In the genomic region with DNA sequence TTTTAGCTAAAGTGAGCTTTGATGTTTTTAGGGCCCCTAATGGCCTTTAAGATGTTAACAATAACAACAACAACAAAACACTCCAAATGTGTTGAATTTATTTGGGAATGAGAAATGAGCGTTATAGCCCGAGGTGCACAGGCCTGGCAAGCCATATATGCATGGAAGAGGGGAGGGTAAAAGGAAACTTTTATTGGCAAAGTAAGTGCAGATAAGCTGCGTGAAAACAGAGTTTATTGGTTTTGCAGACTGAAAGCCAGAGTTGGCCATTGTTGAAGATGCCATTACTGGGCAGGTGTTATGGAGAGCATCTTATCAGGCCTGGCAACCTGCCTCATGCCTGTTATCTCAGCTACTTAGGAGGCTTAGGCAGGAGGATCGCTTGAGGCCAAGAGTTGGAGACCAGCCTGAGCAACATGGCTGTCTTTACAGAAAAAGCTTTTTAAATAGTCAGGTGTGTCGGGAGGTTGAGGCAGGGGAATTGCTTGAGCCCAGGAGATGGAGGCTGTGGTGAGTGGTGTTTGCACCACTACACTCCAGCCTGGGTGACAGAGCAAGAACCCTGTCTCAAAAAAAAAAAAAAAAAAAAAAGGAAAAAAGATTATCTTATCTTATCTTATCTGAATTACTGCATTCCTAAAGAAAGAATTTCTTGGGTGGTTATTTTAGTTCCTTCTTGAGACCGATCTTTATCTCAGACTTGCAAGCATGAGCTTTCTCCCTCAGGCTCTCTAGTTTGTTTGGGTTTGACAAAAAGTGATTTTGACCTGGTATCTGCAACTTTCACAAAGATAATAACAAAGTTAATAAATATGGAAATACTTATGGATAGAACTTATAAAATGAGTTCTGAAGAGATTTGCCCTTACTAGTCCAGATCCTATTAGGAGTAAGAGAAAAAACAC, we compare ENCODE assay signal across 8 cellular contexts. TPM values are rescaled to one million over a fixed set of nuclear protein-coding genes. Genes with fewer than 3 reads are reported as not detected.
A peak's percentile ranks its signal among the peaks of the same experiment; 100 is the strongest.
DNase-seq lines count a peak whose midpoint lies in the region; ATAC-seq and TF ChIP-seq lines count a peak whose summit lies in the region.

No MANE protein-coding gene starts in this region.

- peaks cover 5% of the 10 kb centered on the region for H3K27me3 Mint-ChIP-seq in endothelial cell (ENCODE audit: unreplicated experiment)

- H3K27ac ChIP-seq in Panc1 (ENCODE audit: low read length) (peak overlapping the region; percentile 90), parathyroid adenoma (no peak overlapping the region)

- H3K9me3 ChIP-seq in ES-I3 (ENCODE audit: control insufficient read depth, insufficient read depth, low read length) (no peaks in the 10 kb centered on the region), Panc1 (ENCODE audit: control insufficient read depth, insufficient read depth, low read depth, low read length) (no peaks in the 10 kb centered on the region), parathyroid adenoma (ENCODE audit: control insufficient read depth, low read length) (no peaks in the 10 kb centered on the region)

- H3K4me1 ChIP-seq in ES-I3 (ENCODE audit: insufficient read depth, low read length) (peaks cover 17% of the 10 kb centered on the region), Panc1 (ENCODE audit: control insufficient read depth, insufficient read depth, low read length) (peaks cover 34% of the 10 kb centered on the region), parathyroid adenoma (peaks cover 2% of the 10 kb centered on the region)

- BruUV-seq in Panc1 (replicated peaks; lab: Mats Ljungman, UMichigan): TSS peak; percentile 75

- peak overlapping the region; percentile 5 for H3K27ac Mint-ChIP-seq in endothelial cell (ENCODE audit: unreplicated experiment)

- H3K36me3 ChIP-seq in ES-I3 (ENCODE audit: insufficient read depth, low read length) (no peaks in the 10 kb centered on the region), Panc1 (ENCODE audit: control insufficient read depth, insufficient read depth, low read length) (no peaks in the 10 kb centered on the region), parathyroid adenoma (ENCODE audit: control insufficient read depth, insufficient read depth, low read length) (no peaks in the 10 kb centered on the region)

- H2AFZ ChIP-seq in parathyroid adenoma: no peak overlapping the region

- H3K4me3 ChIP-seq in Panc1 (ENCODE audit: low read depth in 2 of 2, low read length in 2 of 2) (peak overlapping the region; percentile 68 to 83), parathyroid adenoma (ENCODE audit: low read depth, low read length) (peak overlapping the region; percentile 63)

- H3K27me3 ChIP-seq in Panc1 (ENCODE audit: control insufficient read depth, insufficient read depth, low read length) (no peaks in the 10 kb centered on the region), parathyroid adenoma (ENCODE audit: control insufficient read depth, insufficient read depth, low read length) (no peaks in the 10 kb centered on the region)

- H3K9ac ChIP-seq in ES-I3 (ENCODE audit: low read depth, low read length) (peak overlapping the region; percentile 93), parathyroid adenoma (no peak overlapping the region)

- peaks cover 4% of the 10 kb centered on the region for H3K36me3 Mint-ChIP-seq in endothelial cell (ENCODE audit: low read depth, unreplicated experiment)

- POLR2A ChIA-PET in Panc1 (lab: Charles Lee): interaction anchor here (0.6 kb wide), 1 partner anchor 373 kb away, joined by 3 read pairs; no protein-coding TSS in a partner anchor

- H3K4me2 ChIP-seq in parathyroid adenoma (ENCODE audit: low read length): peak overlapping the region; percentile 73

- peaks cover 2% of the 10 kb centered on the region for H3K79me2 ChIP-seq in parathyroid adenoma

- CTCF ChIA-PET in Panc1 (lab: Charles Lee): interaction anchor here (0.7 kb wide), 1 partner anchor 23 kb away, joined by 11 read pairs; no protein-coding TSS in a partner anchor

- TF ChIP-seq CTCF in Panc1 (IDR thresholded peaks at IDR 0.05) (no peak), endothelial cell (IDR thresholded peaks at IDR 0.05; ENCODE audit: unreplicated experiment) (no peak), parathyroid adenoma (IDR thresholded peaks at IDR 0.05) (no peak)

- H3K4me3 Mint-ChIP-seq in endothelial cell (ENCODE audit: unreplicated experiment): peak overlapping the region; percentile 17

- intact Hi-C loops in Panc1 (cut with micrococcal nuclease; ENCODE audit: unreplicated experiment): no loop called here
- intact Hi-C loops in sciatic nerve (cut with DNase I): no loop called here

- no peaks in the 10 kb centered on the region for H3K9me3 Mint-ChIP-seq in endothelial cell (ENCODE audit: unreplicated experiment)

- in situ Hi-C loops in Panc1 (cut with HindIII; ENCODE audit: low pct_unique_long_range_greater_than_20kb, low sequenced_read_pairs): no loop called here

- peak; percentile 6; the same call in 1 of the 2 replicates for ATAC-seq in Panc1
- ATAC-seq in activated CD4-positive, CD25-positive, alpha-beta regulatory T cell treated with anti-CD3 and anti-CD28 coated beads, Interleukin-2, amount 50 U/mL, for 24 hours: no peak
- ATAC-seq in HG03469 (IDR thresholded peaks at IDR 0.05; ENCODE audit: unreplicated experiment): no peak
- ATAC-seq in sciatic nerve: no peak
- no peak for ATAC-seq in GM18519 (IDR thresholded peaks at IDR 0.05; ENCODE audit: low FRiP score, unreplicated experiment)

- DNase-seq in Panc1 (ENCODE audit: low read depth, low spot score) (no peak), endothelial cell (ENCODE audit: low spot score) (no peak), sciatic nerve (ENCODE audit: low spot score) (no peak)

- peaks cover 14% of the 10 kb centered on the region for H3K4me1 Mint-ChIP-seq in endothelial cell (ENCODE audit: unreplicated experiment)

RNA-seq across cellular contexts. Expression of gene PATJ, which starts 1.7 kb away (rescaled TPM):
- total RNA-seq in Panc1 (2021; ENCODE audit: unreplicated experiment) (36.2 TPM), endothelial cell (ENCODE audit: unreplicated experiment) (13.9 TPM), sciatic nerve (30.0 TPM)
- 12.9 TPM for polyA plus RNA-seq in Panc1 (2012; ENCODE audit: insufficient read length)

RNA-seq across cellular contexts. Expression of gene TM2D1, which starts 19.0 kb away (rescaled TPM):
- total RNA-seq in Panc1 (2021; ENCODE audit: unreplicated experiment) (43.2 TPM), endothelial cell (ENCODE audit: unreplicated experiment) (23.1 TPM), sciatic nerve (53.9 TPM)
- 36.5 TPM for polyA plus RNA-seq in Panc1 (2012; ENCODE audit: insufficient read length)
